Comparison of ENCODE assay signal across 23 cellular contexts in genomic region chr2:241748468-241749256, GRCh38. TPM values are rescaled to one million over a fixed set of nuclear protein-coding genes. Genes with fewer than 3 reads are reported as not detected.
"Had no signal": no experiment of that assay in that cellular context is flagged by ENCODE, and none has a peak within 500 bp of the region (broad histone marks: within the 10 kb centered on the region; RNA-seq: fewer than 3 reads in every experiment).

No MANE protein-coding gene starts in this region.

- ATAC-seq: SK-N-SH treated with all-trans-retinoic acid at 6 μM for 48 hours had no signal

- H3K4me3 ChIP-seq: MG63, SJCRH30 had no signal

- H3K9me3 ChIP-seq: MG63 had no signal

- H3K4me1 ChIP-seq: SJCRH30 had no signal

- DNase-seq: Karpas-422, KG1, MG63, NCI-H1092, NCI-H1105 treated with DMSO at 0.1 percent for 48 hours, NCI-H1417 treated with DMSO at 0.1 percent for 48 hours, NCI-H146, NCI-H1694 treated with DMSO at 0.1 percent for 48 hours, NCI-H1930, NCI-H2081, NCI-H2107, NCI-H2171, NCI-H226, NCI-H446, NCI-H510A, NCI-H524 treated with DMSO at 0.1 percent for 48 hours, NCI-H69, NCI-H774, SHP77 treated with DMSO at 0.1 percent for 48 hours, SJCRH30 had no signal

- H3K27me3 ChIP-seq: MG63, SJCRH30 had no signal

- H3K27ac ChIP-seq: HL-60, RWPE1, SJCRH30 had no signal

RNA-seq across cellular contexts. Expression of gene GAL3ST2, which starts 28.0 kb away (rescaled TPM):
- total RNA-seq: SJCRH30 had no signal
